ENCODE assay signal across 26 cellular contexts in genomic region chr2:169653636-169654035, GRCh38. TPM values are rescaled to one million over a fixed set of nuclear protein-coding genes. Genes with fewer than 3 reads are reported as not detected.
DNase-seq lines count a peak whose midpoint lies in the region; ATAC-seq, FAIRE-seq and TF ChIP-seq lines count a peak whose summit lies in the region.
"Had no signal": no experiment of that assay in that cellular context is flagged by ENCODE, and none has a peak within 500 bp of the region (broad histone marks: within the 10 kb centered on the region; RNA-seq: fewer than 3 reads in every experiment).

No MANE protein-coding gene starts in this region.

- no TSS peak for BruUV-seq in HCT116 (replicated peaks; lab: Mats Ljungman, UMichigan)

- H3K9me2 ChIP-seq in HCT116 (ENCODE audit: insufficient read depth), result no peaks in the 10 kb centered on the region
- H3K9me2 ChIP-seq: SK-N-SH had no signal

- TF ChIP-seq RAD21 in HCT116 (IDR thresholded peaks at IDR 0.05; ENCODE audit: low read depth), result no peak

- intact Hi-C loops in HCT116 (cut with micrococcal nuclease), result no loop called here

- no peaks in the 10 kb centered on the region for H3K79me2 ChIP-seq in HCT116 (ENCODE audit: insufficient read depth, low read length)

- H3K4me2 ChIP-seq in HCT116 (ENCODE audit: low read length), result no peak overlapping the region
- H3K4me2 ChIP-seq: BLaER1, SK-N-SH had no signal

- FAIRE-seq in D721Med (lab: Jason Lieb, UNC), result no peak
- FAIRE-seq: GM12892, GM19239, H1 had no signal

- H3K4me3 ChIP-seq in HCT116 (replicated peaks in 1 of 2; ENCODE audit: low read depth in 1 of 2, low read length in 2 of 2), result no peak overlapping the region
- H3K4me3 ChIP-seq: BLaER1, Peyer's patch had no signal

- DNase-seq in DMS53 (lab: John Stamatoyannopoulos, UW), result peak; percentile 70
- no peak for DNase-seq in HCT116 (ENCODE audit: low read depth, low spot score)
- peak; percentile 8 for DNase-seq in SW480 (ENCODE audit: low spot score)
- DNase-seq in foreskin keratinocyte, result peak in 1 of 2 donors; percentile 39
- DNase-seq in NCI-H526 (lab: John Stamatoyannopoulos, UW), result no peak
- DNase-seq in D721Med (ENCODE audit: insufficient read length, low spot score), result no peak
- DNase-seq: CD4-positive, CD25-positive, alpha-beta regulatory T cell; DMS79; HCEC 1CT; Kasumi-1; NCI-H1105 treated with DMSO at 0.1 percent for 48 hours; NCI-H146; NCI-H2029; NCI-H69; Peyer's patch; SK-N-SH; SW 1271 had no signal

- H3K4me1 ChIP-seq in HCT116 (ENCODE audit: control insufficient read depth in 1 of 2, insufficient read depth in 2 of 2, low read length in 2 of 2) (peaks cover 0 to 7% of the 10 kb centered on the region in 2 experiments; a peak in 1 of 4 replicates), foreskin keratinocyte (no peaks in the 10 kb centered on the region)
- H3K4me1 ChIP-seq: BLaER1, Peyer's patch had no signal

- POLR2A ChIA-PET in HCT116 (lab: Charles Lee), result no interaction called here

- H3K9ac ChIP-seq in HCT116 (ENCODE audit: low read length), result no peak overlapping the region
- H3K9ac ChIP-seq: BLaER1, SK-N-SH had no signal

- H3K9me3 ChIP-seq in HCT116 (ENCODE audit: control insufficient read depth in 1 of 2, insufficient read depth in 1 of 2, low read depth in 1 of 2, low read length in 2 of 2), result no peaks in the 10 kb centered on the region
- H3K9me3 ChIP-seq: BLaER1, Peyer's patch, SK-N-SH had no signal

- H3K27ac ChIP-seq in HCT116 (ENCODE audit: low read depth, low read length) (no peak overlapping the region), foreskin keratinocyte (no peak overlapping the region)
- H3K27ac ChIP-seq: BLaER1, Peyer's patch had no signal

- CTCF ChIA-PET in HCT116 (lab: Charles Lee), result no interaction called here

- RAD21 ChIA-PET in HCT116 (lab: Charles Lee; ENCODE audit: low non-redundant PET in 1 of 2, low total read pairs in 2 of 2, uncharacterized antibody in 2 of 2, unreplicated experiment in 2 of 2), result no interaction called here

- no peaks in the 10 kb centered on the region for H3K36me3 ChIP-seq in HCT116 (ENCODE audit: control insufficient read depth in 1 of 2, insufficient read depth in 2 of 2, low read length in 2 of 2)
- H3K36me3 ChIP-seq: BLaER1, Peyer's patch had no signal

- H4K20me1 ChIP-seq in HCT116 (ENCODE audit: insufficient read depth), result no peaks in the 10 kb centered on the region
- H4K20me1 ChIP-seq: BLaER1 had no signal

- ATAC-seq in HCT116, result no peak
- ATAC-seq in foreskin keratinocyte, result peak; percentile 83
- no peak for ATAC-seq in GM18519 (IDR thresholded peaks at IDR 0.05; ENCODE audit: low FRiP score, unreplicated experiment)

- H3K27me3 ChIP-seq in HCT116 (ENCODE audit: insufficient read depth, low read length) (no peaks in the 10 kb centered on the region), foreskin keratinocyte (peaks cover 8% of the 10 kb centered on the region)
- H3K27me3 ChIP-seq: BLaER1, Peyer's patch had no signal

- peak overlapping the region; percentile 0 for H2AFZ ChIP-seq in HCT116 (ENCODE audit: low read depth, low read length, poor library complexity, severe bottlenecking)

- TF ChIP-seq CTCF in HCT116 (IDR thresholded peaks at IDR 0.05 in 2 of 3, conservative IDR thresholded peaks at IDR 0.05 in 1 of 3; ENCODE audit: borderline replicate concordance in 1 of 3, insufficient read depth in 1 of 3, low read depth in 2 of 3, low read length in 2 of 3), result no peak
- no peak for TF ChIP-seq CTCF in foreskin keratinocyte (conservative IDR thresholded peaks at IDR 0.05)
- no peak for TF ChIP-seq CTCF in D721Med (IDR thresholded peaks at IDR 0.05; ENCODE audit: insufficient read depth, missing control alignments)

- TF ChIP-seq POLR2A in HCT116 (IDR thresholded peaks at IDR 0.05; ENCODE audit: borderline replicate concordance, extremely low read depth, insufficient read depth, insufficient read length), result no peak

TF ChIP-seq in HCT116, 20 proteins besides CTCF, POLR2A, EP300 and RAD21:
- no peak for TF ChIP-seq ZNF274 (IDR thresholded peaks at IDR 0.05; ENCODE audit: low read depth, low read length)

RNA-seq across cellular contexts. Expression of gene CFAP210, which starts 40.6 kb away (rescaled TPM):
- total RNA-seq in HCT116 (2021; ENCODE audit: unreplicated experiment), result not detected
- 0.06 TPM in 1 of 2 replicates, not detected in the other for polyA plus RNA-seq in HCT116 (2012)
- not detected in 2 replicates for total RNA-seq in foreskin keratinocyte
- polyA plus RNA-seq in foreskin keratinocyte, result 0.18 TPM in 1 of 2 replicates, not detected in the other
- total RNA-seq: A172; CD4-positive, CD25-positive, alpha-beta regulatory T cell; HT-29; M059J; Peyer's patch had no signal
- polyA plus RNA-seq: AG04450; CD4-positive, CD25-positive, alpha-beta regulatory T cell had no signal

RNA-seq across cellular contexts. Expression of gene PHOSPHO2, which starts 40.6 kb away (rescaled TPM):
- 2.8 TPM for total RNA-seq in HCT116 (2021; ENCODE audit: unreplicated experiment)
- polyA plus RNA-seq in HCT116 (2012), result 0.50 and 0.66 TPM in 2 replicates
- total RNA-seq in foreskin keratinocyte, result 1.2 and 2.5 TPM in 2 replicates
- 1.0 and 2.0 TPM in 2 replicates for polyA plus RNA-seq in foreskin keratinocyte

Comparison
In these comparisons a context has a peak if more than half of its experiments do, and no peak if none do; other contexts are left out.
1. DNase-seq: peak in DMS53 (single experiment) and SW480 (single experiment); none in HCT116 (single experiment), NCI-H526 (0 of 2) and D721Med (single experiment).